In genomic region chr11:9765320-9766101, GRCh38 we compare ENCODE assay signal across 8 cellular contexts.
DNase-seq lines count a peak whose midpoint lies in the region; ATAC-seq lines count a peak whose summit lies in the region.

No MANE protein-coding gene starts in this region.

- peak; percentile 17 for DNase-seq in SHP77 treated with DMSO at 0.1 percent for 48 hours (lab: John Stamatoyannopoulos, UW)
- peak; percentile 35 for DNase-seq in left cardiac atrium
- DNase-seq in stimulated activated naive B cell treated with anti-CD40 and anti-IgM and Interleukin-4, amounts not matched to agents 10 μg/mL and 1 μg/mL and 100 μg/mL, for 72 hours = no peak
- no peak for DNase-seq in T-helper 1 cell
- DNase-seq in HUDEP-2 (lab: John Stamatoyannopoulos, UW; ENCODE audit: unreplicated experiment in 76 of 76) = no peak
- no peak for DNase-seq in T-helper 2 cell
- no peak for DNase-seq in effector memory CD4-positive, alpha-beta T cell

- H3K4me1 Mint-ChIP-seq in stimulated activated naive B cell treated with anti-CD40 and anti-IgM and Interleukin-4, amounts not matched to agents 10 μg/mL and 1 μg/mL and 100 μg/mL, for 72 hours = peaks cover 58 to 65% of the 10 kb centered on the region in 2 donors

- intact Hi-C loops in left cardiac atrium (cut with DNase I) = no loop called here

- no peak overlapping the region for H3K27ac ChIP-seq in effector memory CD4-positive, alpha-beta T cell (ENCODE audit: insufficient read depth, low read length, poor library complexity, severe bottlenecking)

- no peaks in the 10 kb centered on the region for H3K27me3 ChIP-seq in effector memory CD4-positive, alpha-beta T cell (replicated peaks; ENCODE audit: control insufficient read depth, insufficient read depth, low read length, poor library complexity, severe bottlenecking)

- H3K36me3 Mint-ChIP-seq in stimulated activated naive B cell treated with anti-CD40 and anti-IgM and Interleukin-4, amounts not matched to agents 10 μg/mL and 1 μg/mL and 100 μg/mL, for 72 hours = peaks cover 22 to 52% of the 10 kb centered on the region in 2 donors

- H3K4me3 ChIP-seq in effector memory CD4-positive, alpha-beta T cell (ENCODE audit: insufficient read depth, low read depth, low read length, poor library complexity, severe bottlenecking) = no peak overlapping the region

- H3K27me3 Mint-ChIP-seq in stimulated activated naive B cell treated with anti-CD40 and anti-IgM and Interleukin-4, amounts not matched to agents 10 μg/mL and 1 μg/mL and 100 μg/mL, for 72 hours = no peaks in the 10 kb centered on the region

- H3K9me3 ChIP-seq in effector memory CD4-positive, alpha-beta T cell (ENCODE audit: control insufficient read depth, low read length) = no peaks in the 10 kb centered on the region

- H3K4me1 ChIP-seq in effector memory CD4-positive, alpha-beta T cell (ENCODE audit: control insufficient read depth, insufficient read depth, low read length, poor library complexity, severe bottlenecking) = no peaks in the 10 kb centered on the region

- H3K27ac Mint-ChIP-seq in stimulated activated naive B cell treated with anti-CD40 and anti-IgM and Interleukin-4, amounts not matched to agents 10 μg/mL and 1 μg/mL and 100 μg/mL, for 72 hours = peak overlapping the region; percentile 93

- ATAC-seq in GM21737 (IDR thresholded peaks at IDR 0.05; ENCODE audit: unreplicated experiment) (peak; percentile 44), left cardiac atrium (peak; percentile 73 to 86)
- peak; percentile 76 to 79 for ATAC-seq in stimulated activated naive B cell treated with anti-CD40 and anti-IgM and Interleukin-4, amounts not matched to agents 10 μg/mL and 1 μg/mL and 100 μg/mL, for 72 hours (replicated peaks)

- no peaks in the 10 kb centered on the region for H3K36me3 ChIP-seq in effector memory CD4-positive, alpha-beta T cell (ENCODE audit: control insufficient read depth, insufficient read depth, low read length)

- H3K4me3 Mint-ChIP-seq in stimulated activated naive B cell treated with anti-CD40 and anti-IgM and Interleukin-4, amounts not matched to agents 10 μg/mL and 1 μg/mL and 100 μg/mL, for 72 hours = peak overlapping the region; percentile 21 to 57

- no peaks in the 10 kb centered on the region for H3K9me3 Mint-ChIP-seq in stimulated activated naive B cell treated with anti-CD40 and anti-IgM and Interleukin-4, amounts not matched to agents 10 μg/mL and 1 μg/mL and 100 μg/mL, for 72 hours

Comparison
In these comparisons a context has a peak if more than half of its experiments do, and no peak if none do; other contexts are left out.
1. DNase-seq: peak in SHP77 treated with DMSO at 0.1 percent for 48 hours (single experiment) and left cardiac atrium (single experiment); none in stimulated activated naive B cell treated with anti-CD40 and anti-IgM and Interleukin-4, amounts not matched to agents 10 μg/mL and 1 μg/mL and 100 μg/mL, for 72 hours (single experiment), T-helper 1 cell (0 of 5), HUDEP-2 (0 of 76), T-helper 2 cell (0 of 5) and effector memory CD4-positive, alpha-beta T cell (0 of 3).
2. Peak in every context shown above with its lines, with median percentiles within 50 percentile points of each other: ATAC-seq.